Comparison of ENCODE assay signal across 1 cellular context in the genomic region with DNA sequence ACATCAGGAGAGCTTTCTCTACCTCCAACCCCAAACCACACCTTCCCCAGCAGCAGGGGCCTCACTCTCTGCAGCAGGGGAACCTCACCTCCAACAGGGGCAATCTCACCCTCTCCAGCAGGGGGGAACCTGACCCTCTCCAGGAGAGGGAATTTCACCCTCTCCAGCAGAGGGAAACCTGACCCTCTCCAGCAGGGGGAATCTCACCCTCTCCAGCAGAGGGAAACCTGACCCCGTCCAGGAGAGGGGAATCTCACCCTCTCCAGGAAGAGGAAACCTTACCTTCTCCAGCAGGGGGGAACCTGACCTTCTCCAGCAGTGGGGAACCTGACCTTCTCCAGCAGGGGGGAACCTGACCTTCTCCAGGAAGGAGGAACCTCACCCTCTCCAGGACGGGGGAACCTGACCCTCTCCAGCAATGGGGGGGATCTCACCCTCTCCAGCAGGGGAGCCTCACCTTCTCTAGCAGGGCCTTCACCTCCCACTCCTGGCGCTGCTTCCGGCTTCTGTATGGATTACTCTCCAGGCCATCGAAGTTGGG.
TF ChIP-seq lines count a peak whose summit lies in the region.

No MANE protein-coding gene starts in this region.

TF ChIP-seq in HepG2, 621 proteins besides CTCF, POLR2A, EP300 and RAD21 (continued from another document and continues in another):
- no peak for TF ChIP-seq MYC (CRISPR knock-in tag; IDR thresholded peaks at IDR 0.05; ENCODE audit: borderline replicate concordance)
- TF ChIP-seq TEAD3 (CRISPR knock-in tag; optimal IDR thresholded peaks at IDR 0.05; ENCODE audit: borderline replicate concordance) = peak; percentile 64
- TF ChIP-seq, protein P1, sequence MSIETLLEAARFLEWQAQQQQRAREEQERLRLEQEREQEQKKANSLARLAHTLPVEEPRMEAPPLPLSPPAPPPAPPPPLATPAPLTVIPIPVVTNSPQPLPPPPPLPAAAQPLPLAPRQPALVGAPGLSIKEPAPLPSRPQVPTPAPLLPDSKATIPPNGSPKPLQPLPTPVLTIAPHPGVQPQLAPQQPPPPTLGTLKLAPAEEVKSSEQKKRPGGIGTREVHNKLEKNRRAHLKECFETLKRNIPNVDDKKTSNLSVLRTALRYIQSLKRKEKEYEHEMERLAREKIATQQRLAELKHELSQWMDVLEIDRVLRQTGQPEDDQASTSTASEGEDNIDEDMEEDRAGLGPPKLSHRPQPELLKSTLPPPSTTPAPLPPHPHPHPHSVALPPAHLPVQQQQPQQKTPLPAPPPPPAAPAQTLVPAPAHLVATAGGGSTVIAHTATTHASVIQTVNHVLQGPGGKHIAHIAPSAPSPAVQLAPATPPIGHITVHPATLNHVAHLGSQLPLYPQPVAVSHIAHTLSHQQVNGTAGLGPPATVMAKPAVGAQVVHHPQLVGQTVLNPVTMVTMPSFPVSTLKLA (IDR thresholded peaks at IDR 0.05) = no peak
- no peak for TF ChIP-seq FOSL1 (CRISPR knock-in tag; IDR thresholded peaks at IDR 0.05; ENCODE audit: borderline replicate concordance)
- peak; percentile 61 for TF ChIP-seq NR2F6 (IDR thresholded peaks at IDR 0.05)
- peak; percentile 28; the same call in 1 of the 2 replicates for TF ChIP-seq NR2F6 (CRISPR knock-in tag; IDR thresholded peaks at IDR 0.05)
- TF ChIP-seq REST (IDR thresholded peaks at IDR 0.05; ENCODE audit: borderline replicate concordance in 1 of 2, low read depth in 1 of 2, low read length in 2 of 2) = no peak
- TF ChIP-seq ZNF564 (CRISPR knock-in tag; IDR thresholded peaks at IDR 0.05) = no peak
- TF ChIP-seq ZKSCAN5 (CRISPR knock-in tag; IDR thresholded peaks at IDR 0.05) = no peak
- TF ChIP-seq HMGA1 (CRISPR knock-in tag; conservative IDR thresholded peaks at IDR 0.05) = no peak
- TF ChIP-seq ZNF792 (CRISPR knock-in tag; IDR thresholded peaks at IDR 0.05) = peak; percentile 81; the same call in 1 of the 2 replicates
- no peak for TF ChIP-seq TBP (CRISPR knock-in tag; IDR thresholded peaks at IDR 0.05)
- no peak for TF ChIP-seq HMG20A (CRISPR knock-in tag; IDR thresholded peaks at IDR 0.05; ENCODE audit: borderline replicate concordance)
- no peak for TF ChIP-seq GRHL1 (CRISPR knock-in tag; conservative IDR thresholded peaks at IDR 0.05)
- TF ChIP-seq NR0B2 (CRISPR knock-in tag; IDR thresholded peaks at IDR 0.05) = no peak
- no peak for TF ChIP-seq XBP1 (CRISPR knock-in tag; IDR thresholded peaks at IDR 0.05)
- no peak for TF ChIP-seq RNF2 (conservative IDR thresholded peaks at IDR 0.05; ENCODE audit: low read depth)
- 0 out of 2 replicates have a peak, but pooled peaks have one; percentile 68 for TF ChIP-seq KDM3A (CRISPR knock-in tag; IDR thresholded peaks at IDR 0.05; ENCODE audit: low read depth)
- TF ChIP-seq ZNF124 (CRISPR knock-in tag; IDR thresholded peaks at IDR 0.05) = 0 out of 2 replicates have a peak, but pooled peaks have one; percentile 41
- no peak for TF ChIP-seq JUND (CRISPR knock-in tag; IDR thresholded peaks at IDR 0.05)
- TF ChIP-seq HMG20B (CRISPR knock-in tag; conservative IDR thresholded peaks at IDR 0.05) = no peak
- no peak for TF ChIP-seq CEBPG (CRISPR knock-in tag; IDR thresholded peaks at IDR 0.05)
- TF ChIP-seq MAFG (CRISPR knock-in tag; IDR thresholded peaks at IDR 0.05) = no peak
- no peak for TF ChIP-seq ZNF598 (CRISPR knock-in tag; IDR thresholded peaks at IDR 0.05; ENCODE audit: borderline replicate concordance)
- TF ChIP-seq, protein P2, sequence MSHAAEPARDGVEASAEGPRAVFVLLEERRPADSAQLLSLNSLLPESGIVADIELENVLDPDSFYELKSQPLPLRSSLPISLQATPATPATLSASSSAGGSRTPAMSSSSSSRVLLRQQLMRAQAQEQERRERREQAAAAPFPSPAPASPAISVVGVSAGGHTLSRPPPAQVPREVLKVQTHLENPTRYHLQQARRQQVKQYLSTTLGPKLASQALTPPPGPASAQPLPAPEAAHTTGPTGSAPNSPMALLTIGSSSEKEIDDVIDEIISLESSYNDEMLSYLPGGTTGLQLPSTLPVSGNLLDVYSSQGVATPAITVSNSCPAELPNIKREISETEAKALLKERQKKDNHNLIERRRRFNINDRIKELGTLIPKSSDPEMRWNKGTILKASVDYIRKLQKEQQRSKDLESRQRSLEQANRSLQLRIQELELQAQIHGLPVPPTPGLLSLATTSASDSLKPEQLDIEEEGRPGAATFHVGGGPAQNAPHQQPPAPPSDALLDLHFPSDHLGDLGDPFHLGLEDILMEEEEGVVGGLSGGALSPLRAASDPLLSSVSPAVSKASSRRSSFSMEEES (CRISPR knock-in tag; IDR thresholded peaks at IDR 0.05) = no peak
- TF ChIP-seq ATF5 (CRISPR knock-in tag; IDR thresholded peaks at IDR 0.05; ENCODE audit: low read depth) = no peak
- TF ChIP-seq KLF12 (CRISPR knock-in tag; IDR thresholded peaks at IDR 0.05; ENCODE audit: borderline replicate concordance) = no peak
- TF ChIP-seq DPF2 (CRISPR knock-in tag; IDR thresholded peaks at IDR 0.05; ENCODE audit: borderline replicate concordance, low read depth) = no peak
- no peak for TF ChIP-seq ZNF282 (IDR thresholded peaks at IDR 0.05; ENCODE audit: partially characterized antibody)
- TF ChIP-seq, protein P3, sequence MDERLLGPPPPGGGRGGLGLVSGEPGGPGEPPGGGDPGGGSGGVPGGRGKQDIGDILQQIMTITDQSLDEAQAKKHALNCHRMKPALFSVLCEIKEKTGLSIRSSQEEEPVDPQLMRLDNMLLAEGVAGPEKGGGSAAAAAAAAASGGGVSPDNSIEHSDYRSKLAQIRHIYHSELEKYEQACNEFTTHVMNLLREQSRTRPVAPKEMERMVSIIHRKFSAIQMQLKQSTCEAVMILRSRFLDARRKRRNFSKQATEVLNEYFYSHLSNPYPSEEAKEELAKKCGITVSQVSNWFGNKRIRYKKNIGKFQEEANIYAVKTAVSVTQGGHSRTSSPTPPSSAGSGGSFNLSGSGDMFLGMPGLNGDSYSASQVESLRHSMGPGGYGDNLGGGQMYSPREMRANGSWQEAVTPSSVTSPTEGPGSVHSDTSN (CRISPR knock-in tag; IDR thresholded peaks at IDR 0.05) = no peak
- no peak for TF ChIP-seq ZNF329 (CRISPR knock-in tag; IDR thresholded peaks at IDR 0.05; ENCODE audit: low read depth)
- TF ChIP-seq ZNF180 (CRISPR knock-in tag; IDR thresholded peaks at IDR 0.05; ENCODE audit: borderline replicate concordance, low read depth) = no peak
- no peak for TF ChIP-seq ZNF589 (CRISPR knock-in tag; conservative IDR thresholded peaks at IDR 0.05)
- TF ChIP-seq MEIS2 (CRISPR knock-in tag; IDR thresholded peaks at IDR 0.05) = no peak
- TF ChIP-seq, protein P4, sequence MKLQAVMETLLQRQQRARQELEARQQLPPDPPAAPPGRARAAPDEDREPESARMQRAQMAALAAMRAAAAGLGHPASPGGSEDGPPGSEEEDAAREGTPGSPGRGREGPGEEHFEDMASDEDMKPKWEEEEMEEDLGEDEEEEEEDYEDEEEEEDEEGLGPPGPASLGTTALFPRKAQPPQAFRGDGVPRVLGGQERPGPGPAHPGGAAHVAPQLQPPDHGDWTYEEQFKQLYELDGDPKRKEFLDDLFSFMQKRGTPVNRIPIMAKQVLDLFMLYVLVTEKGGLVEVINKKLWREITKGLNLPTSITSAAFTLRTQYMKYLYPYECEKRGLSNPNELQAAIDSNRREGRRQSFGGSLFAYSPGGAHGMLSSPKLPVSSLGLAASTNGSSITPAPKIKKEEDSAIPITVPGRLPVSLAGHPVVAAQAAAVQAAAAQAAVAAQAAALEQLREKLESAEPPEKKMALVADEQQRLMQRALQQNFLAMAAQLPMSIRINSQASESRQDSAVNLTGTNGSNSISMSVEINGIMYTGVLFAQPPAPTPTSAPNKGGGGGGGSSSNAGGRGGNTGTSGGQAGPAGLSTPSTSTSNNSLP (IDR thresholded peaks at IDR 0.05; ENCODE audit: low read depth, low read length) = no peak
- no peak for TF ChIP-seq ZNF547 (CRISPR knock-in tag; IDR thresholded peaks at IDR 0.05)
- TF ChIP-seq YEATS4 (CRISPR knock-in tag; IDR thresholded peaks at IDR 0.05; ENCODE audit: borderline replicate concordance) = no peak
- TF ChIP-seq MTF2 (CRISPR knock-in tag; IDR thresholded peaks at IDR 0.05; ENCODE audit: borderline replicate concordance) = no peak; the same call in 1 of the 2 replicates
- no peak for TF ChIP-seq ZNF362 (CRISPR knock-in tag; IDR thresholded peaks at IDR 0.05; ENCODE audit: borderline replicate concordance)
- TF ChIP-seq IRF2 (CRISPR knock-in tag; IDR thresholded peaks at IDR 0.05) = peak; percentile 53; the same call in 1 of the 2 replicates
- no peak for TF ChIP-seq MEIS1 (CRISPR knock-in tag; IDR thresholded peaks at IDR 0.05; ENCODE audit: borderline replicate concordance)
- no peak for TF ChIP-seq ZNF841 (CRISPR knock-in tag; IDR thresholded peaks at IDR 0.05; ENCODE audit: borderline replicate concordance)
- TF ChIP-seq ZNF354B (CRISPR knock-in tag; IDR thresholded peaks at IDR 0.05) = no peak
- TF ChIP-seq SPEN (CRISPR knock-in tag; IDR thresholded peaks at IDR 0.05; ENCODE audit: low read depth) = no peak
- TF ChIP-seq, protein P5, sequence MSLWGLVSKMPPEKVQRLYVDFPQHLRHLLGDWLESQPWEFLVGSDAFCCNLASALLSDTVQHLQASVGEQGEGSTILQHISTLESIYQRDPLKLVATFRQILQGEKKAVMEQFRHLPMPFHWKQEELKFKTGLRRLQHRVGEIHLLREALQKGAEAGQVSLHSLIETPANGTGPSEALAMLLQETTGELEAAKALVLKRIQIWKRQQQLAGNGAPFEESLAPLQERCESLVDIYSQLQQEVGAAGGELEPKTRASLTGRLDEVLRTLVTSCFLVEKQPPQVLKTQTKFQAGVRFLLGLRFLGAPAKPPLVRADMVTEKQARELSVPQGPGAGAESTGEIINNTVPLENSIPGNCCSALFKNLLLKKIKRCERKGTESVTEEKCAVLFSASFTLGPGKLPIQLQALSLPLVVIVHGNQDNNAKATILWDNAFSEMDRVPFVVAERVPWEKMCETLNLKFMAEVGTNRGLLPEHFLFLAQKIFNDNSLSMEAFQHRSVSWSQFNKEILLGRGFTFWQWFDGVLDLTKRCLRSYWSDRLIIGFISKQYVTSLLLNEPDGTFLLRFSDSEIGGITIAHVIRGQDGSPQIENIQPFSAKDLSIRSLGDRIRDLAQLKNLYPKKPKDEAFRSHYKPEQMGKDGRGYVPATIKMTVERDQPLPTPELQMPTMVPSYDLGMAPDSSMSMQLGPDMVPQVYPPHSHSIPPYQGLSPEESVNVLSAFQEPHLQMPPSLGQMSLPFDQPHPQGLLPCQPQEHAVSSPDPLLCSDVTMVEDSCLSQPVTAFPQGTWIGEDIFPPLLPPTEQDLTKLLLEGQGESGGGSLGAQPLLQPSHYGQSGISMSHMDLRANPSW (CRISPR knock-in tag; IDR thresholded peaks at IDR 0.05; ENCODE audit: borderline replicate concordance) = no peak
- TF ChIP-seq ZFP41 (CRISPR knock-in tag; IDR thresholded peaks at IDR 0.05; ENCODE audit: borderline replicate concordance) = no peak
- no peak for TF ChIP-seq ZNF256 (CRISPR knock-in tag; conservative IDR thresholded peaks at IDR 0.05)
- peak; percentile 86 for TF ChIP-seq STAG1 (CRISPR knock-in tag; IDR thresholded peaks at IDR 0.05)
- no peak for TF ChIP-seq HNRNPH1 (optimal IDR thresholded peaks at IDR 0.05; ENCODE audit: low read depth, low read length)
- TF ChIP-seq ZNF720 (CRISPR knock-in tag; IDR thresholded peaks at IDR 0.05) = no peak
